37 cellular contexts compared by ENCODE assay signal in the genomic region with DNA sequence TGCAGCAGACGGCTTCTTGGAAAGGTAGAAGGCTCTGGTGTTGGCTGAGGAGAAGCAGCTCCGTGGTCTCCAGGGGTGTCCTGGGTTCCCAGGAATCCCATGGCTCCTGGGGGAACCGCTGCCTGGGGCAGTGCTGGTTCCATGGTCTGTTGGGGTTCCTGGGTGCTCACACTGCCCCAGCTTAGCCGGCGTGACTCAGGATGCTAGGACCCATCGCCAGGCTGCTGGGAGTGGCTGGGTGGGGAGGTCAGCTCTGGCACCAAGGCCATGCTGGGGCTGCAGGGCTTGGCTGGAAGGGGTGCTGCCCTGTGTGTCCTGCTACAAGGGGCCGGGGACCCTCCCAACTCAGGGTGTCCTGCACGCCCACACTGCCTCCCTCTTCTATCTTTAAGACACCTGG.
"Had no signal": no experiment of that assay in that cellular context is flagged by ENCODE, and none has a peak within 500 bp of the region (broad histone marks: within the 10 kb centered on the region; RNA-seq: fewer than 3 reads in every experiment).

No MANE protein-coding gene starts in this region.

- H3K4me2 ChIP-seq: PC-9 had no signal

- H3K4me3 ChIP-seq: ascending aorta, PC-9 had no signal

- H3K27me3 ChIP-seq: ascending aorta had no signal

- H3K4me1 Mint-ChIP-seq: activated CD4-positive, alpha-beta memory T cell treated with anti-CD3 and anti-CD28 coated beads, Interleukin-2, amount 10 ng/mL, durations not matched to agents 7 days and 5 days; activated CD8-positive, alpha-beta memory T cell treated with anti-CD3 and anti-CD28 coated beads, Interleukin-2, amount 10 ng/mL, durations not matched to agents 7 days and 5 days had no signal

- H2AFZ ChIP-seq: PC-9 had no signal

- DNase-seq: activated CD4-positive, alpha-beta memory T cell treated with anti-CD3 and anti-CD28 coated beads, Interleukin-2, amount 10 ng/mL, durations not matched to agents 7 days and 5 days; activated CD4-positive, alpha-beta T cell treated with anti-CD3 and anti-CD28 coated beads for 1 hour; activated CD4-positive, alpha-beta T cell treated with anti-CD3 and anti-CD28 coated beads for 48 hours; activated CD4-positive, CD25-positive, alpha-beta regulatory T cell; activated CD8-positive, alpha-beta memory T cell treated with anti-CD3 and anti-CD28 coated beads for 24 hours; activated CD8-positive, alpha-beta memory T cell treated with anti-CD3 and anti-CD28 coated beads, Interleukin-2, amount 10 ng/mL, durations not matched to agents 7 days and 5 days; activated CD8-positive, alpha-beta memory T cell treated with anti-CD3 and anti-CD28 coated beads, Interleukin-2, amount 50 U/mL, for 48 hours; activated effector memory CD4-positive, alpha-beta T cell treated with Interleukin-2 at 50 U/mL for 16 hours; activated naive CD4-positive, alpha-beta T cell treated with anti-CD3 and anti-CD28 coated beads, Interleukin-2, amount 10 ng/mL, durations not matched to agents 7 days and 5 days; activated T-cell treated with anti-CD3 and anti-CD28 coated beads, Interleukin-2, amount 50 U/mL, for 48 hours; amygdala; Kasumi-1; KBM-7; MM.1S; NCI-H1092; NCI-H1417; NCI-H146; NCI-H187; NCI-H2029 treated with DMSO at 0.1 percent for 48 hours; NCI-H2107; NCI-H2171; NCI-H510A; NCI-H526; NCI-H748 treated with DMSO at 0.1 percent for 48 hours; NK-92 treated with Interleukin-12 subunit alpha and Interleukin-12 subunit beta, amount 100 ng/mL, for 24 hours; PC-9; SIG-M5; T-cell; T-helper 2 cell; T-helper 9 cell; WERI-Rb-1 had no signal

- H3K4me1 ChIP-seq: ascending aorta had no signal

- ATAC-seq: activated CD8-positive, alpha-beta memory T cell treated with anti-CD3 and anti-CD28 coated beads, Interleukin-2, amount 10 ng/mL, durations not matched to agents 7 days and 5 days; Right ventricle myocardium inferior; SK-N-SH treated with all-trans-retinoic acid at 6 μM for 48 hours; T-cell had no signal

- H3K4me3 Mint-ChIP-seq: activated CD4-positive, alpha-beta memory T cell treated with anti-CD3 and anti-CD28 coated beads, Interleukin-2, amount 10 ng/mL, durations not matched to agents 7 days and 5 days; activated CD8-positive, alpha-beta memory T cell treated with anti-CD3 and anti-CD28 coated beads, Interleukin-2, amount 10 ng/mL, durations not matched to agents 7 days and 5 days; activated naive CD4-positive, alpha-beta T cell treated with anti-CD3 and anti-CD28 coated beads, Interleukin-2, amount 10 ng/mL, durations not matched to agents 7 days and 5 days; activated naive CD8-positive, alpha-beta T cell; IgD-negative memory B cell; T-cell had no signal

- H3K27me3 Mint-ChIP-seq: activated CD4-positive, alpha-beta memory T cell treated with anti-CD3 and anti-CD28 coated beads, Interleukin-2, amount 10 ng/mL, durations not matched to agents 7 days and 5 days; activated CD8-positive, alpha-beta memory T cell treated with anti-CD3 and anti-CD28 coated beads, Interleukin-2, amount 10 ng/mL, durations not matched to agents 7 days and 5 days; activated naive CD4-positive, alpha-beta T cell treated with anti-CD3 and anti-CD28 coated beads, Interleukin-2, amount 10 ng/mL, durations not matched to agents 7 days and 5 days; activated naive CD8-positive, alpha-beta T cell; IgD-negative memory B cell; T-cell had no signal

- H3K36me3 ChIP-seq: WERI-Rb-1 had no signal

- H3K27ac ChIP-seq: ascending aorta, PC-9, RWPE1, WERI-Rb-1 had no signal

- H3K27ac Mint-ChIP-seq: activated CD4-positive, alpha-beta memory T cell treated with anti-CD3 and anti-CD28 coated beads, Interleukin-2, amount 10 ng/mL, durations not matched to agents 7 days and 5 days; activated CD8-positive, alpha-beta memory T cell treated with anti-CD3 and anti-CD28 coated beads, Interleukin-2, amount 10 ng/mL, durations not matched to agents 7 days and 5 days; activated naive CD4-positive, alpha-beta T cell treated with anti-CD3 and anti-CD28 coated beads, Interleukin-2, amount 10 ng/mL, durations not matched to agents 7 days and 5 days; activated naive CD8-positive, alpha-beta T cell; T-cell had no signal
